ENCODE assay signal across 18 cellular contexts in the genomic region with DNA sequence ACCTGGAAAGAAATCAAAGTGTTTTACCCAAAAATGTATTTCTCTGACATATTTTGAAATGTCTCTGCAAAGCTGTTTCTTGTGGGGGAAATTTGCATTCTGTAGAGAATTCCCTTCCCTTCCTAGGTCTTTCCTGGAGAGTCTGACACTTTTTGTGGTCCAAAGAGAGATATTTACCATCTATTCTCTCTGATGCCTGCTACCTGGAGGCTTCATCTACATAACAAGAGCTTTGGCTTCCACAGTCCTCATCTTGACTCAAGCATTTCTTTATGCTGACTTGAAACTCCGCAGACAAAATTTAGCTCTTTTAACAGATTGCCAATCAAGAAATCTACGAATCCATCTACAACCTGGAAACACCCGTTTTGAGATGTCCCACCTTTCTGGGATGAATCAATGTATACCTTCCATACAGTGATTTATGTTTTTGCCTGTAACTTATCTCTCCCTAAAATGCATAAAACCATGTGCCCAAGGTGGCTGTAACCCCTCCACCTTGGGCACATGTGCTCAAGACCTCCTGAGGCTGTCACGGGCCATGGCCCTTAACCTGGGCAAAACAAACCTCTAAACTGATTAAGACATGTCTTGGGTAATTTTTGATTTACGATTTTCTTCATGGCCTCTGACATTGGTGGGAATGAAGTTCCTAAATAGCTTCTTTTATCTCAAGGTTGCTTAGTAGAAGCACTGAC.
DNase-seq lines count a peak whose midpoint lies in the region; ATAC-seq and TF ChIP-seq lines count a peak whose summit lies in the region.
"Had no signal": no experiment of that assay in that cellular context is flagged by ENCODE, and none has a peak within 500 bp of the region (broad histone marks: within the 10 kb centered on the region; RNA-seq: fewer than 3 reads in every experiment).

No MANE protein-coding gene starts in this region.

- H3K9me3 ChIP-seq in HUES48 (ENCODE audit: control insufficient read depth, insufficient read depth, low read length) = no peaks in the 10 kb centered on the region
- H3K9me3 ChIP-seq in iPS DF 6.9 (ENCODE audit: control insufficient read depth, insufficient read depth, low read length) = no peaks in the 10 kb centered on the region

- H3K4me1 Mint-ChIP-seq in WTC11 (peaks cover 88% of the 10 kb centered on the region), nephron progenitor cell (peaks cover 11% of the 10 kb centered on the region), Calu3 (ENCODE audit: low read depth, unreplicated experiment) (no peaks in the 10 kb centered on the region)
- H3K4me1 Mint-ChIP-seq: B cell; CD4-positive, CD25-positive, alpha-beta regulatory T cell; CD8-positive, alpha-beta memory T cell had no signal

- CTCF ChIA-PET in WTC11 (lab: Charles Lee) (interaction anchor here (0.6 to 1.3 kb wide), 4 partner anchors 13 to 274 kb away, joined by 3 read pairs; no protein-coding TSS in a partner anchor), Calu3 (lab: Charles Lee) (interaction anchor here (0.5 to 0.6 kb wide), 2 partner anchors 16 to 781 kb away, joined by 3 to 7 read pairs; no protein-coding TSS in a partner anchor)

- no CpG with 5 or more reads among the region's 5 CpGs for WGBS in iPS DF 6.9 (ENCODE audit: insufficient coverage, insufficient read length)

- H3K4me3 Mint-ChIP-seq in WTC11 (no peak overlapping the region), nephron progenitor cell (no peak overlapping the region), Calu3 (ENCODE audit: low read depth, unreplicated experiment) (no peak overlapping the region)
- H3K4me3 Mint-ChIP-seq: B cell; CD8-positive, alpha-beta memory T cell; IgD-negative memory B cell had no signal

- H3K4me3 ChIP-seq in HUES48 (ENCODE audit: low read depth, low read length) (peak overlapping the region; percentile 2; the same call in 1 of the 2 replicates), iPS DF 6.9 (ENCODE audit: low read length) (no peak overlapping the region)
- H3K4me3 ChIP-seq: BLaER1 treated with 17β-estradiol and CSF1 and Interleukin-3, amounts not matched to agents 10 nM and 100 nM; GM23248 had no signal

- TF ChIP-seq CTCF in WTC11 (IDR thresholded peaks at IDR 0.05) = no peak
- TF ChIP-seq CTCF in nephron progenitor cell (IDR thresholded peaks at IDR 0.05) = no peak
- TF ChIP-seq CTCF in Calu3 (IDR thresholded peaks at IDR 0.05; ENCODE audit: unreplicated experiment) = no peak

- ATAC-seq in WTC11 (peak; percentile 54), HG02870 (IDR thresholded peaks at IDR 0.05; ENCODE audit: unreplicated experiment) (no peak)
- ATAC-seq: HepG2 had no signal

- H3K27me3 Mint-ChIP-seq in WTC11 (ENCODE audit: low read depth) (no peaks in the 10 kb centered on the region), nephron progenitor cell (ENCODE audit: low read depth, poor library complexity) (peaks cover 2% of the 10 kb centered on the region), Calu3 (ENCODE audit: unreplicated experiment) (no peaks in the 10 kb centered on the region)
- H3K27me3 Mint-ChIP-seq: B cell; CD4-positive, CD25-positive, alpha-beta regulatory T cell; IgD-negative memory B cell had no signal

- intact Hi-C loops in Calu3 (cut with micrococcal nuclease; ENCODE audit: unreplicated experiment) = no loop called here

- peak overlapping the region; percentile 98 for H3K27ac Mint-ChIP-seq in WTC11
- H3K27ac Mint-ChIP-seq in nephron progenitor cell = peak overlapping the region; percentile 73
- H3K27ac Mint-ChIP-seq in Calu3 (ENCODE audit: unreplicated experiment) = no peak overlapping the region
- H3K27ac Mint-ChIP-seq: B cell; CD4-positive, CD25-positive, alpha-beta regulatory T cell; CD8-positive, alpha-beta memory T cell had no signal

- H3K9ac ChIP-seq in HUES48 (ENCODE audit: low read depth, low read length) = peak overlapping the region; percentile 43
- H3K9ac ChIP-seq: BLaER1 treated with 17β-estradiol and CSF1 and Interleukin-3, amounts not matched to agents 10 nM and 100 nM; GM23248 had no signal

- DNase-seq in WTC11 (ENCODE audit: low spot score) = no peak
- DNase-seq in iPS DF 6.9 (ENCODE audit: low read depth, low spot score) = no peak
- DNase-seq in nephron progenitor cell = no peak
- no peak for DNase-seq in Calu3
- DNase-seq in C1 segment of cervical spinal cord (lab: John Stamatoyannopoulos, UW) = no peak
- DNase-seq: CD4-positive, CD25-positive, alpha-beta regulatory T cell; CD8-positive, alpha-beta memory T cell; COR-L47; GDM1; GM23248; H7; KBM-7 had no signal

- H3K4me1 ChIP-seq in HUES48 (ENCODE audit: control insufficient read depth, insufficient read depth, low read length) (peaks cover 51% of the 10 kb centered on the region), iPS DF 6.9 (ENCODE audit: control insufficient read depth, insufficient read depth, low read length) (peaks cover 11% of the 10 kb centered on the region)

- H3K27ac ChIP-seq in HUES48 (ENCODE audit: low read depth, low read length) (peak overlapping the region; percentile 96), iPS DF 6.9 (ENCODE audit: low read length) (peak overlapping the region; percentile 75)
- H3K27ac ChIP-seq: BLaER1 treated with 17β-estradiol and CSF1 and Interleukin-3, amounts not matched to agents 10 nM and 100 nM; GM23248 had no signal

- H3K36me3 ChIP-seq in HUES48 (ENCODE audit: control insufficient read depth, insufficient read depth, low read length) = no peaks in the 10 kb centered on the region
- H3K36me3 ChIP-seq in iPS DF 6.9 (ENCODE audit: control insufficient read depth, insufficient read depth, low read length) = no peaks in the 10 kb centered on the region
- H3K36me3 ChIP-seq: BLaER1 treated with 17β-estradiol and CSF1 and Interleukin-3, amounts not matched to agents 10 nM and 100 nM had no signal

- H3K27me3 ChIP-seq in HUES48 (ENCODE audit: control insufficient read depth, insufficient read depth, low read length) (no peaks in the 10 kb centered on the region), iPS DF 6.9 (ENCODE audit: control insufficient read depth, insufficient read depth, low read length) (no peaks in the 10 kb centered on the region)
- H3K27me3 ChIP-seq: BLaER1 treated with 17β-estradiol and CSF1 and Interleukin-3, amounts not matched to agents 10 nM and 100 nM had no signal

- no TSS peak for BruUV-seq in Calu3 (replicated peaks; lab: Mats Ljungman, UMichigan)

- POLR2A ChIA-PET in WTC11 (lab: Charles Lee) = interaction anchor here (0.9 kb wide), 1 partner anchor 17 kb away, joined by 3 read pairs; no protein-coding TSS in a partner anchor

- H3K9me3 Mint-ChIP-seq in WTC11 (0 out of 2 replicates have a peak, but pooled peaks cover under 1% of the 10 kb centered on the region), nephron progenitor cell (peaks cover 7% of the 10 kb centered on the region), Calu3 (ENCODE audit: low read depth, unreplicated experiment) (peaks cover 7% of the 10 kb centered on the region)

- peaks cover 14% of the 10 kb centered on the region for H3K36me3 Mint-ChIP-seq in WTC11
- H3K36me3 Mint-ChIP-seq in nephron progenitor cell (ENCODE audit: low read depth) = peaks cover 10% of the 10 kb centered on the region
- H3K36me3 Mint-ChIP-seq in Calu3 (ENCODE audit: insufficient read depth, unreplicated experiment) = no peaks in the 10 kb centered on the region
- H3K36me3 Mint-ChIP-seq: CD4-positive, CD25-positive, alpha-beta regulatory T cell; CD8-positive, alpha-beta memory T cell had no signal

TF ChIP-seq in WTC11, 78 proteins besides CTCF, POLR2A, EP300 and RAD21 (continues in another document):
- TF ChIP-seq NR1H2 (CRISPR knock-in tag; IDR thresholded peaks at IDR 0.05) = no peak
- no peak for TF ChIP-seq ZNF121 (CRISPR knock-in tag; IDR thresholded peaks at IDR 0.05)
- TF ChIP-seq, protein P1, sequence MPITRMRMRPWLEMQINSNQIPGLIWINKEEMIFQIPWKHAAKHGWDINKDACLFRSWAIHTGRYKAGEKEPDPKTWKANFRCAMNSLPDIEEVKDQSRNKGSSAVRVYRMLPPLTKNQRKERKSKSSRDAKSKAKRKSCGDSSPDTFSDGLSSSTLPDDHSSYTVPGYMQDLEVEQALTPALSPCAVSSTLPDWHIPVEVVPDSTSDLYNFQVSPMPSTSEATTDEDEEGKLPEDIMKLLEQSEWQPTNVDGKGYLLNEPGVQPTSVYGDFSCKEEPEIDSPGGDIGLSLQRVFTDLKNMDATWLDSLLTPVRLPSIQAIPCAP (CRISPR knock-in tag; IDR thresholded peaks at IDR 0.05) = no peak
- TF ChIP-seq, protein P2, sequence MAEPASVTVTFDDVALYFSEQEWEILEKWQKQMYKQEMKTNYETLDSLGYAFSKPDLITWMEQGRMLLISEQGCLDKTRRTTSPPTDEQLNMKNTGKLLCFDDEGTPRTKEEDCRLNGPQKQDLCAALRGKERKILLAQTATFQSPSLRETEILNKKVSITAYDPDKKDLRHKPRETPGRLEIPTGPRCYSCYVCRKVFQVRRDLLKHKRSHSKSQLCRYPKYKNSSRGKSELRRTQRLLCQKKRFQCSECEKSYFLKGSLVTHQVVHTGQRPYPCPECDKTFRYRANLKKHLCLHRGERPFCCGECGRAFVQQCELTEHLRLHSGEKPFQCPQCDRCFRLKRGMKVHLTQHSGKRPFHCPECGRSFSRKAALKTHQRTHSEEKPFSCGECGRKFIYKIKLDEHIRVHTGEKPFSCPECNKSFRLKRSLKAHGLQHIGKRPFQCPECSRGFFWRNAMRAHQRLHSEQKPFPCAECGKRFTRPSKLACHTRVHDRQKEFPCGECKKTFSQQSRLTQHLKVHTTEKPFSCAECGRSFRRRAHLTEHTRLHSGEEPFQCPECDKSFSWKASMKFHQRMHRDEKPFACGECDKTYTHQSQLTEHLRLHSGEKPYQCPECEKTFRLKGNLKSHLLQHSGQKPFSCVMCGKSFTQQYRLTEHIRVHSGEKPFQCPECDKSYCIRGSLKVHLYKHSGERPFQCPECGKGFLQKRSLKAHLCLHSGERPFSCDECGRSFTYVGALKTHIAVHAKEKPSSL (CRISPR knock-in tag; conservative IDR thresholded peaks at IDR 0.05) = no peak
- no peak for TF ChIP-seq ZBTB21 (CRISPR knock-in tag; IDR thresholded peaks at IDR 0.05; ENCODE audit: borderline replicate concordance)
- no peak for TF ChIP-seq TEAD1 (CRISPR knock-in tag; IDR thresholded peaks at IDR 0.05)
- no peak for TF ChIP-seq TCF7 (CRISPR knock-in tag; IDR thresholded peaks at IDR 0.05; ENCODE audit: low read depth)
- TF ChIP-seq ZNF423 (CRISPR knock-in tag; IDR thresholded peaks at IDR 0.05) = no peak
- TF ChIP-seq, protein P3, sequence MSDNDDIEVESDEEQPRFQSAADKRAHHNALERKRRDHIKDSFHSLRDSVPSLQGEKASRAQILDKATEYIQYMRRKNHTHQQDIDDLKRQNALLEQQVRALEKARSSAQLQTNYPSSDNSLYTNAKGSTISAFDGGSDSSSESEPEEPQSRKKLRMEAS (CRISPR knock-in tag; IDR thresholded peaks at IDR 0.05) = no peak; the same call in 1 of the 2 replicates
- no peak for TF ChIP-seq RORB (CRISPR knock-in tag; IDR thresholded peaks at IDR 0.05)
- TF ChIP-seq OVOL2 (CRISPR knock-in tag; IDR thresholded peaks at IDR 0.05; ENCODE audit: borderline replicate concordance) = no peak
- TF ChIP-seq ETV6 (CRISPR knock-in tag; IDR thresholded peaks at IDR 0.05) = no peak
- TF ChIP-seq MYBL2 (CRISPR knock-in tag; IDR thresholded peaks at IDR 0.05) = no peak
